In the genomic region with DNA sequence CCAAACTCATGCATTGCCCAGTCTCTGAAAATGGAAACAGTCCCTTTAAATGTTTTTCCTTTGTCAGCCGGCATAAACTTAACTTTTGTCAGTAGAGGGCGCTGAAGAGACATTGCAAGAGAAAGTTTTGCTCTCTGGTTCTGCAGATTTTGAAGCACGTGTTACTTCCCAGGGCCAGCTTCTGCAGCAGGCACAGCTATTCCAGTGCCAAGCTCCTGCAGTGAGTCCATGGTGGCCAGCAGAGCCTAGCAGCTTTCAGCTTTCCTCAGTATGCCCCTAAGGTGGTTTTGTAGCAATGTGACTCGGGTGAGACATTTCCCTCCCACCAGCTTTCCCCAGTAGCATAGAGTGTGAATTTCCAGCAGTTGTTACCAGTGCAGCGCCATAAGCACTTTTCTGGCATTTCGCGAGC, we compare ENCODE assay signal across 7 cellular contexts. TPM values are rescaled to one million over a fixed set of nuclear protein-coding genes. Genes with fewer than 3 reads are reported as not detected.
DNase-seq lines count a peak whose midpoint lies in the region; ATAC-seq, FAIRE-seq and TF ChIP-seq lines count a peak whose summit lies in the region.

No MANE protein-coding gene starts in this region.

- peak; percentile 41 for ATAC-seq in HG02588 (IDR thresholded peaks at IDR 0.05; ENCODE audit: unreplicated experiment)

- no peak for TF ChIP-seq EP300 in sigmoid colon (IDR thresholded peaks at IDR 0.05)

- 40 to 44% methylated on average over 7 of the region's 7 CpGs for WGBS in sigmoid colon, 2 donors

- peak; percentile 91 for FAIRE-seq in GM12891 (lab: Jason Lieb, UNC)

- H3K27me3 ChIP-seq in ascending aorta: no peaks in the 10 kb centered on the region
- no peaks in the 10 kb centered on the region for H3K27me3 ChIP-seq in sigmoid colon

- no peaks in the 10 kb centered on the region for H3K36me3 ChIP-seq in ascending aorta
- no peaks in the 10 kb centered on the region for H3K36me3 ChIP-seq in sigmoid colon

- intact Hi-C loops in ascending aorta (cut with DNase I) (loop anchor here (1.0 kb wide), 1 partner anchor 59 kb away; no protein-coding TSS in a partner anchor), sigmoid colon (cut with DNase I) (loop anchor here (1.0 kb wide), 1 partner anchor 59 kb away; no protein-coding TSS in a partner anchor)

- H3K4me3 ChIP-seq in ascending aorta (no peak overlapping the region), sigmoid colon (no peak overlapping the region)

- H3K4me1 ChIP-seq in ascending aorta (peaks cover 0 to 3% of the 10 kb centered on the region in 2 donors), sigmoid colon (peaks cover 0 to 20% (median 18%) of the 10 kb centered on the region in 4 donors)

- TF ChIP-seq CTCF in ascending aorta (IDR thresholded peaks at IDR 0.05): peak; percentile 79 to 93 (median 84)
- peak; percentile 53 to 90 (median 76) for TF ChIP-seq CTCF in sigmoid colon (IDR thresholded peaks at IDR 0.05)

- TF ChIP-seq POLR2A in GM12891 (IDR thresholded peaks at IDR 0.05; ENCODE audit: low read depth, low read length): no peak
- no peak for TF ChIP-seq POLR2A in sigmoid colon (IDR thresholded peaks at IDR 0.05)

- no peak for DNase-seq in GM12891 (ENCODE audit: insufficient read length, low spot score)
- DNase-seq in NCI-H1092 (lab: John Stamatoyannopoulos, UW): peak; percentile 21
- DNase-seq in SW 1271 (lab: John Stamatoyannopoulos, UW): peak; percentile 51 to 62
- peak; percentile 16 to 76 for DNase-seq in ascending aorta (ENCODE audit: low spot score in 2 of 2)
- peak; percentile 28 for DNase-seq in hepatic stellate cell (ENCODE audit: low spot score)
- DNase-seq in sigmoid colon: peak; percentile 83

- H3K27ac ChIP-seq in ascending aorta: no peak overlapping the region
- H3K27ac ChIP-seq in sigmoid colon: peak overlapping the region in 1 of 4 donors; percentile 69

- no peaks in the 10 kb centered on the region for H3K9me3 ChIP-seq in ascending aorta
- no peaks in the 10 kb centered on the region for H3K9me3 ChIP-seq in sigmoid colon

TF ChIP-seq in GM12891, 5 proteins besides CTCF, POLR2A, EP300 and RAD21:
- no peak for TF ChIP-seq SPI1 (IDR thresholded peaks at IDR 0.05; ENCODE audit: low read depth, low read length)
- no peak for TF ChIP-seq TAF1 (IDR thresholded peaks at IDR 0.05; ENCODE audit: low read depth, low read length)
- no peak for TF ChIP-seq POU2F2 (IDR thresholded peaks at IDR 0.05; ENCODE audit: low read depth, low read length)

RNA-seq across cellular contexts. Expression of gene IFI44L, which starts 2.6 kb away (rescaled TPM):
- 114 TPM for polyA plus RNA-seq in GM12891 (2012; ENCODE audit: low read depth, missing spikeins)
- total RNA-seq in ascending aorta (19.5 TPM), sigmoid colon (10 to 100 TPM in 2 of 4 donors, 1 to 10 TPM in 2; 3.0 to 18.2 (median 9.4) TPM)
- 10 to 100 TPM in 1 of 3 donors, 1 to 10 TPM in 2; 1.6 to 18.4 (median 2.4) TPM for polyA plus RNA-seq in sigmoid colon

RNA-seq across cellular contexts. Expression of gene IFI44, which starts 32.0 kb away (rescaled TPM):
- 57.7 TPM for polyA plus RNA-seq in GM12891 (2012; ENCODE audit: low read depth, missing spikeins)
- total RNA-seq in ascending aorta (5.9 TPM), sigmoid colon (10 to 100 TPM; 13.7 to 23.0 (median 20.2) TPM)
- 10 to 100 TPM in 2 of 3 donors, 1 to 10 TPM in 1; 3.9 to 29.5 (median 10.8) TPM for polyA plus RNA-seq in sigmoid colon
